1 cellular context compared by ENCODE assay signal in genomic region chr16:29784901-29785500, GRCh38.
TF ChIP-seq lines count a peak whose summit lies in the region.

No MANE protein-coding gene starts in this region.

TF ChIP-seq in K562, 482 proteins besides CTCF, POLR2A, EP300 and RAD21 (continues in another document):
- peak; percentile 27 to 78 (median 72) for TF ChIP-seq YY1 (IDR thresholded peaks at IDR 0.05; ENCODE audit: borderline replicate concordance in 1 of 3, control insufficient read depth in 1 of 3, extremely low read depth in 1 of 3, insufficient read depth in 3 of 3, insufficient read length in 1 of 3, insufficient replicate concordance in 2 of 3, low read depth in 1 of 3, low read length in 2 of 3)
- TF ChIP-seq THAP12 (CRISPR knock-in tag; IDR thresholded peaks at IDR 0.05) = no peak
- peak; percentile 60; the same call in 1 of the 2 replicates for TF ChIP-seq TFAP4 (CRISPR knock-in tag; IDR thresholded peaks at IDR 0.05; ENCODE audit: borderline replicate concordance)
- TF ChIP-seq SRF (CRISPR knock-in tag; IDR thresholded peaks at IDR 0.05) = peak in 1 of 2 experiments; percentile 45; a peak in 1 of 4 replicates
- TF ChIP-seq ARID1B (IDR thresholded peaks at IDR 0.05) = 0 out of 2 replicates have a peak, but pooled peaks have one; percentile 19
- TF ChIP-seq JUNB (CRISPR knock-in tag; conservative IDR thresholded peaks at IDR 0.05) = no peak
- TF ChIP-seq ZFX (CRISPR knock-in tag; IDR thresholded peaks at IDR 0.05) = peak; percentile 39; the same call in 1 of the 2 replicates
- peak; percentile 88 for TF ChIP-seq ZBTB33 (CRISPR knock-in tag; IDR thresholded peaks at IDR 0.05)
- no peak for TF ChIP-seq PCBP1 (IDR thresholded peaks at IDR 0.05; ENCODE audit: low read depth, low read length, poor library complexity, severe bottlenecking)
- TF ChIP-seq CTBP1 (IDR thresholded peaks at IDR 0.05; ENCODE audit: borderline replicate concordance) = peak; percentile 60; the same call in 1 of the 2 replicates
- TF ChIP-seq ZFP36 (IDR thresholded peaks at IDR 0.05; ENCODE audit: low read depth, low read length, partially characterized antibody) = peak; percentile 33
- peak; percentile 87 for TF ChIP-seq CBX1 (IDR thresholded peaks at IDR 0.05; ENCODE audit: low read depth)
- TF ChIP-seq MEIS2 (IDR thresholded peaks at IDR 0.05; ENCODE audit: partially characterized antibody) = peak; percentile 16
- TF ChIP-seq SMARCE1 (IDR thresholded peaks at IDR 0.05) = 0 out of 2 replicates have a peak, but pooled peaks have one; percentile 27
- TF ChIP-seq MAZ (CRISPR knock-in tag; conservative IDR thresholded peaks at IDR 0.05 in 1 of 2, IDR thresholded peaks at IDR 0.05 in 1 of 2) = peak in 1 of 2 experiments; percentile 44; a peak in 1 of 4 replicates
- no peak for TF ChIP-seq HSF4 (CRISPR knock-in tag; IDR thresholded peaks at IDR 0.05; ENCODE audit: borderline replicate concordance)
- no peak for TF ChIP-seq ZNF146 (CRISPR knock-in tag; IDR thresholded peaks at IDR 0.05; ENCODE audit: unreplicated experiment)
- no peak for TF ChIP-seq JUN (IDR thresholded peaks at IDR 0.05; ENCODE audit: borderline replicate concordance, low read depth, low read length)
- no peak for TF ChIP-seq JUN (CRISPR knock-in tag; IDR thresholded peaks at IDR 0.05; ENCODE audit: borderline replicate concordance)
- TF ChIP-seq SNIP1 (IDR thresholded peaks at IDR 0.05; ENCODE audit: low read depth) = no peak
- 0 out of 2 replicates have a peak, but pooled peaks have one; percentile 52 for TF ChIP-seq HMGXB4 (CRISPR knock-in tag; IDR thresholded peaks at IDR 0.05)
- TF ChIP-seq ESRRA (IDR thresholded peaks at IDR 0.05; ENCODE audit: borderline replicate concordance, low read depth) = peak; percentile 54; the same call in 1 of the 2 replicates
- TF ChIP-seq CBX3 (IDR thresholded peaks at IDR 0.05; ENCODE audit: borderline replicate concordance in 1 of 2, low read length in 2 of 2) = peak in 1 of 2 experiments; percentile 74; a peak in 1 of 3 replicates
- TF ChIP-seq CREM (IDR thresholded peaks at IDR 0.05; ENCODE audit: low read depth) = peak; percentile 84
- TF ChIP-seq SMC3 (conservative IDR thresholded peaks at IDR 0.05; ENCODE audit: insufficient read depth, low read depth, low read length) = 0 out of 2 replicates have a peak, but pooled peaks have one; percentile 27
- TF ChIP-seq SP1 (CRISPR knock-in tag; IDR thresholded peaks at IDR 0.05) = 0 out of 2 replicates have a peak, but pooled peaks have one; percentile 47
- no peak for TF ChIP-seq TEAD1 (CRISPR knock-in tag; IDR thresholded peaks at IDR 0.05)
- no peak for TF ChIP-seq NCOA2 (IDR thresholded peaks at IDR 0.05; ENCODE audit: partially characterized antibody in 2 of 2)
- TF ChIP-seq FOXM1 (IDR thresholded peaks at IDR 0.05; ENCODE audit: low read depth) = no peak
- TF ChIP-seq FOXM1 (CRISPR knock-in tag; IDR thresholded peaks at IDR 0.05; ENCODE audit: low read depth) = no peak
- TF ChIP-seq ZNF57 (CRISPR knock-in tag; IDR thresholded peaks at IDR 0.05) = no peak
- TF ChIP-seq ATF7 (IDR thresholded peaks at IDR 0.05) = peak; percentile 41; the same call in 1 of the 2 replicates
- TF ChIP-seq MYC (IDR thresholded peaks at IDR 0.05; ENCODE audit: low read depth, low read length) = peak; percentile 37; the same call in 1 of the 2 replicates
- TF ChIP-seq MYC (CRISPR knock-in tag; IDR thresholded peaks at IDR 0.05; ENCODE audit: borderline replicate concordance, low read depth) = no peak
- no peak for TF ChIP-seq ZNF785 (CRISPR knock-in tag; IDR thresholded peaks at IDR 0.05)
- no peak for TF ChIP-seq ZNF263 (CRISPR knock-in tag; IDR thresholded peaks at IDR 0.05; ENCODE audit: borderline replicate concordance)
- no peak for TF ChIP-seq ZNF143 (CRISPR knock-in tag; IDR thresholded peaks at IDR 0.05)
- TF ChIP-seq HNRNPLL (IDR thresholded peaks at IDR 0.05; ENCODE audit: low read depth, low read length, poor library complexity, severe bottlenecking) = peak; percentile 54
- 0 out of 2 replicates have a peak, but pooled peaks have one; percentile 37 for TF ChIP-seq ZNF197 (CRISPR knock-in tag; IDR thresholded peaks at IDR 0.05; ENCODE audit: low read depth)
- 0 out of 2 replicates have a peak, but pooled peaks have one; percentile 12 for TF ChIP-seq SMARCA4 (IDR thresholded peaks at IDR 0.05)
- TF ChIP-seq NR4A1 (CRISPR knock-in tag; IDR thresholded peaks at IDR 0.05) = no peak
- TF ChIP-seq NR4A1 (tag; IDR thresholded peaks at IDR 0.05) = no peak
- TF ChIP-seq RB1 (IDR thresholded peaks at IDR 0.05; ENCODE audit: low read depth) = peak; percentile 41; the same call in 1 of the 2 replicates
- no peak for TF ChIP-seq DLX4 (CRISPR knock-in tag; IDR thresholded peaks at IDR 0.05)
- TF ChIP-seq ZNF609 (CRISPR knock-in tag; IDR thresholded peaks at IDR 0.05; ENCODE audit: borderline replicate concordance) = 0 out of 2 replicates have a peak, but pooled peaks have one; percentile 53
- TF ChIP-seq ZNF764 (CRISPR knock-in tag; IDR thresholded peaks at IDR 0.05; ENCODE audit: low read depth) = no peak
- no peak for TF ChIP-seq SMARCA5 (IDR thresholded peaks at IDR 0.05)
- no peak for TF ChIP-seq NUFIP1 (IDR thresholded peaks at IDR 0.05; ENCODE audit: partially characterized antibody)
- TF ChIP-seq RHOXF2B (CRISPR knock-in tag; conservative IDR thresholded peaks at IDR 0.05) = 0 out of 2 replicates have a peak, but pooled peaks have one; percentile 41
- TF ChIP-seq U2AF2 (optimal IDR thresholded peaks at IDR 0.05; ENCODE audit: low read depth, low read length) = no peak
- TF ChIP-seq MLLT1 (IDR thresholded peaks at IDR 0.05) = 0 out of 4 replicates have a peak, but pooled peaks of 1 of the 2 experiments have one; percentile 49
- TF ChIP-seq OTX1 (CRISPR knock-in tag; IDR thresholded peaks at IDR 0.05) = no peak
- 0 out of 2 replicates have a peak, but pooled peaks have one; percentile 59 for TF ChIP-seq ZNF12 (CRISPR knock-in tag; IDR thresholded peaks at IDR 0.05)
- TF ChIP-seq ZNF280B (CRISPR knock-in tag; IDR thresholded peaks at IDR 0.05) = no peak
